17 cellular contexts compared by ENCODE assay signal in the genomic region with DNA sequence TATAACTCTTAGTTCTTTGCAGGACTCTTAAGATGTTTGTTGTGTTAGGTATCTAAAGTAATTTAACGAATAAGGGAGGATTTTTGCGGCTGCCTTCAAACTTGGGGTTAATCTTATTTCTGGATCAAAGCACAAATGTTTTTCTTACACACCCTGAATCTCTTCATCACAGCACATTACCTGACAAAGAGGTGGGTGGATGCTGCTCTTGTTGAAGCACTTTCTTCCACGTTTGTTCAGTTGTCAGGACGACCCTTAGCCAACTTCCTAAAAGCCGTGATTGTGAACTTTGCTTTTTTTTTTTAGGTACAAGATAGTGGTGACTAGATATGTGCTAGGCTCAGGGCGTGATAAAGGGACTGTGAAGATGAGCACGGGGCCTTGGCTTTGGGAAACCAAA. TPM values are rescaled to one million over a fixed set of nuclear protein-coding genes. Genes with fewer than 3 reads are reported as not detected.
DNase-seq lines count a peak whose midpoint lies in the region; ATAC-seq, FAIRE-seq and TF ChIP-seq lines count a peak whose summit lies in the region.
"Had no signal": no experiment of that assay in that cellular context is flagged by ENCODE, and none has a peak within 500 bp of the region (broad histone marks: within the 10 kb centered on the region; RNA-seq: fewer than 3 reads in every experiment).

No MANE protein-coding gene starts in this region.

- POLR2A ChIA-PET in GM12878 (lab: Charles Lee), result no interaction called here

- SMC1A ChIA-PET in GM12878 (lab: Charles Lee; ENCODE audit: uncharacterized antibody, unreplicated experiment), result no interaction called here

- no peak overlapping the region for H3K27ac ChIP-seq in GM12878 (ENCODE audit: control insufficient read depth, insufficient read depth)

- peaks cover 2% of the 10 kb centered on the region; the same call in 1 of the 3 replicates for H3K9me3 ChIP-seq in GM12878 (replicated peaks; ENCODE audit: control insufficient read depth, insufficient read depth, low read length)

- H4K20me1 ChIP-seq in GM12878 (ENCODE audit: control insufficient read depth, insufficient read depth), result no peaks in the 10 kb centered on the region

- H2AFZ ChIP-seq in GM12878 (ENCODE audit: control insufficient read depth, low read depth, low read length), result no peak overlapping the region

- CTCF ChIA-PET in GM12878 (lab: Yijun Ruan, JAX), result no interaction called here

- H3K79me2 ChIP-seq in GM12878 (ENCODE audit: control insufficient read depth, insufficient read depth, low read length), result no peaks in the 10 kb centered on the region

- H3K4me2 ChIP-seq in GM12878 (ENCODE audit: control insufficient read depth, insufficient read depth), result no peak overlapping the region

- no peak overlapping the region for H3K9ac ChIP-seq in GM12878 (ENCODE audit: control insufficient read depth, insufficient read depth, low read length)

- FAIRE-seq in H54 (lab: Jason Lieb, UNC) (peak; percentile 72), GM12878 (lab: Jason Lieb, UNC) (no peak)
- FAIRE-seq: GM12892, H1 had no signal

- DNase-seq in H54 (ENCODE audit: insufficient read length, low spot score), result no peak
- no peak for DNase-seq in GM12878 (ENCODE audit: low read depth, low spot score)
- DNase-seq in endothelial cell (ENCODE audit: low spot score), result no peak
- no peak for DNase-seq in dermis blood vessel endothelial cell
- DNase-seq in stimulated activated CD4-positive, alpha-beta T cell treated with anti-CD3 and anti-CD28 coated beads, Interleukin-12 subunit alpha, Interleukin-12 subunit beta, amount 100 ng/mL, for 4 hours, result no peak
- DNase-seq: C1 segment of cervical spinal cord; Calu3; CD4-positive, alpha-beta memory T cell; COR-L47; DMS53; DMS79 treated with DMSO at 0.1 percent for 48 hours; GF-D8; H9 had no signal

- TF ChIP-seq CTCF in GM12878 (IDR thresholded peaks at IDR 0.05 in 2 of 3, conservative IDR thresholded peaks at IDR 0.05 in 1 of 3; ENCODE audit: control insufficient read depth in 2 of 3, extremely low read depth in 1 of 3, insufficient read depth in 1 of 3, low read depth in 3 of 3, low read length in 3 of 3), result no peak
- TF ChIP-seq CTCF in endothelial cell (IDR thresholded peaks at IDR 0.05; ENCODE audit: unreplicated experiment), result no peak

- no peak for TF ChIP-seq EP300 in GM12878 (IDR thresholded peaks at IDR 0.05; ENCODE audit: borderline replicate concordance in 1 of 2, control insufficient read depth in 1 of 2, low read depth in 2 of 2, low read length in 2 of 2)

- RAD21 ChIA-PET in GM12878 (lab: Charles Lee; ENCODE audit: unreplicated experiment), result no interaction called here

- BruUV-seq in GM12878 (replicated peaks; lab: Mats Ljungman, UMichigan), result TSS peak; percentile 24

- in situ Hi-C loops in GM12878 (cut with MboI), result no loop called here

- H3K27ac Mint-ChIP-seq in endothelial cell (ENCODE audit: unreplicated experiment), result peak overlapping the region; percentile 93
- H3K27ac Mint-ChIP-seq: H9 had no signal

- intact Hi-C loops in GM12878 (cut with micrococcal nuclease; ENCODE audit: unreplicated experiment), result no loop called here

- WGBS in GM12878 (ENCODE audit: insufficient coverage, insufficient replicate concordance, low lambda C conversion rate, missing lambda C conversion rate), result 88% methylated on average over 7 of the region's 7 CpGs

- H3K36me3 Mint-ChIP-seq in endothelial cell (ENCODE audit: low read depth, unreplicated experiment), result peaks cover 64% of the 10 kb centered on the region

- no peaks in the 10 kb centered on the region for H3K27me3 Mint-ChIP-seq in endothelial cell (ENCODE audit: unreplicated experiment)
- H3K27me3 Mint-ChIP-seq: CD4-positive, alpha-beta memory T cell had no signal

- no peak for TF ChIP-seq RAD21 in GM12878 (IDR thresholded peaks at IDR 0.05; ENCODE audit: insufficient read depth, low read depth, low read length)

- H3K9me3 Mint-ChIP-seq in endothelial cell (ENCODE audit: unreplicated experiment), result no peaks in the 10 kb centered on the region
- H3K9me3 Mint-ChIP-seq: CD4-positive, alpha-beta memory T cell; H9 had no signal

- H3K36me3 ChIP-seq in GM12878 (ENCODE audit: control insufficient read depth in 2 of 2, insufficient read depth in 2 of 2, low read length in 1 of 2), result peaks cover 7 to 29% of the 10 kb centered on the region in 2 experiments

- no peaks in the 10 kb centered on the region for H3K27me3 ChIP-seq in GM12878 (replicated peaks in 1 of 2; ENCODE audit: control insufficient read depth in 2 of 2, insufficient read depth in 2 of 2, low read length in 1 of 2)

- no peak overlapping the region for H3K4me3 ChIP-seq in GM12878

- H3K4me3 Mint-ChIP-seq in endothelial cell (ENCODE audit: unreplicated experiment), result peak overlapping the region; percentile 57
- H3K4me3 Mint-ChIP-seq: CD4-positive, alpha-beta memory T cell; H9 had no signal

- H3K4me1 ChIP-seq in GM12878 (ENCODE audit: control insufficient read depth, insufficient read depth, low read length), result no peaks in the 10 kb centered on the region

- ATAC-seq in GM12878 (no peak), HG03045 (IDR thresholded peaks at IDR 0.05; ENCODE audit: unreplicated experiment) (no peak)
- ATAC-seq: HCT116 had no signal

- H3K4me1 Mint-ChIP-seq in endothelial cell (ENCODE audit: unreplicated experiment), result peaks cover 31% of the 10 kb centered on the region
- H3K4me1 Mint-ChIP-seq: H9 had no signal

- TF ChIP-seq POLR2A in H54 (IDR thresholded peaks at IDR 0.05; ENCODE audit: low read depth, low read length) (no peak), GM12878 (IDR thresholded peaks at IDR 0.05; ENCODE audit: low read depth, low read length) (no peak)

TF ChIP-seq in GM12878, 131 proteins besides CTCF, POLR2A, EP300 and RAD21 (continues in another document):
- TF ChIP-seq WRNIP1 (IDR thresholded peaks at IDR 0.05; ENCODE audit: borderline replicate concordance, low read depth, low read length), result no peak
- TF ChIP-seq, protein P1, sequence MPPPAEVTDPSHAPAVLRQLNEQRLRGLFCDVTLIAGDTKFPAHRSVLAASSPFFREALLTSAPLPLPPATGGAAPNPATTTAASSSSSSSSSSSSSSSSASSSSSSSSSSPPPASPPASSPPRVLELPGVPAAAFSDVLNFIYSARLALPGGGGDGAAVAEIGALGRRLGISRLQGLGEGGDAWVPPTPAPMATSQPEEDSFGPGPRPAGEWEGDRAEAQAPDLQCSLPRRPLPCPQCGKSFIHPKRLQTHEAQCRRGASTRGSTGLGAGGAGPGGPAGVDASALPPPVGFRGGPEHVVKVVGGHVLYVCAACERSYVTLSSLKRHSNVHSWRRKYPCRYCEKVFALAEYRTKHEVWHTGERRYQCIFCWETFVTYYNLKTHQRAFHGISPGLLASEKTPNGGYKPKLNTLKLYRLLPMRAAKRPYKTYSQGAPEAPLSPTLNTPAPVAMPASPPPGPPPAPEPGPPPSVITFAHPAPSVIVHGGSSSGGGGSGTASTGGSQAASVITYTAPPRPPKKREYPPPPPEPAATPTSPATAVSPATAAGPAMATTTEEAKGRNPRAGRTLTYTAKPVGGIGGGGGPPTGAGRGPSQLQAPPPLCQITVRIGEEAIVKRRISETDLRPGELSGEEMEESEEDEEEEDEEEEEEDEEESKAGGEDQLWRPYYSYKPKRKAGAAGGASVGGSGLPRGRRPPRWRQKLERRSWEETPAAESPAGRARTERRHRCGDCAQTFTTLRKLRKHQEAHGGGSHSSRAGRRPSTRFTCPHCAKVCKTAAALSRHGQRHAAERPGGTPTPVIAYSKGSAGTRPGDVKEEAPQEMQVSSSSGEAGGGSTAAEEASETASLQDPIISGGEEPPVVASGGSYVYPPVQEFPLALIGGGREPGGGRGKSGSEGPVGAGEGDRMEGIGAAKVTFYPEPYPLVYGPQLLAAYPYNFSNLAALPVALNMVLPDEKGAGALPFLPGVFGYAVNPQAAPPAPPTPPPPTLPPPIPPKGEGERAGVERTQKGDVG (CRISPR knock-in tag; IDR thresholded peaks at IDR 0.05), result no peak
- TF ChIP-seq CHD1 (IDR thresholded peaks at IDR 0.05; ENCODE audit: low read depth, low read length), result no peak
- no peak for TF ChIP-seq PAX8 (IDR thresholded peaks at IDR 0.05)
- no peak for TF ChIP-seq RCOR1 (conservative IDR thresholded peaks at IDR 0.05; ENCODE audit: low read depth, low read length)
- TF ChIP-seq SRF (IDR thresholded peaks at IDR 0.05; ENCODE audit: low read depth in 2 of 2, low read length in 2 of 2), result no peak
- TF ChIP-seq CHD4 (IDR thresholded peaks at IDR 0.05), result no peak
- TF ChIP-seq STAT1 (conservative IDR thresholded peaks at IDR 0.05), result no peak
- TF ChIP-seq ZNF274 (IDR thresholded peaks at IDR 0.05; ENCODE audit: insufficient read depth, insufficient read length), result no peak

RNA-seq across cellular contexts. Expression of a gene that starts 36.0 kb away (rescaled TPM):
- total RNA-seq in GM12878 (2013; cell fraction: nucleolus; rRNA removed), result 306 and 321 TPM in 2 replicates
- 31.0 and 32.9 TPM in 2 replicates for total RNA-seq in GM12878 (2014; rRNA removed)
- total RNA-seq in GM12878 (2014; rRNA removed; fragmentation: Illumina TruSeq; extraction: Trizol), result 31.8 and 32.7 TPM in 2 replicates
- total RNA-seq in GM12878 (2021), result 24.0 and 24.8 TPM in 2 replicates
- polyA plus RNA-seq in GM12878 (2011; ENCODE audit: low read depth), result 11.2 TPM
- 54.9 and 65.3 TPM in 2 replicates for polyA plus RNA-seq in GM12878 (2011; rRNA removed)
- polyA plus RNA-seq in GM12878 (2011; cell fraction: cytosol; rRNA removed), result 57.4 and 60.2 TPM in 2 replicates
- 81.2 and 90.0 TPM in 2 replicates for polyA plus RNA-seq in GM12878 (2011; cell fraction: nucleus; rRNA removed)
- 16.9 and 26.7 TPM in 2 replicates for polyA plus RNA-seq in GM12878 (2012)
- polyA plus RNA-seq in GM12878 (2014; fragmentation: Illumina TruSeq; extraction: Trizol), result 23.8 and 34.8 TPM in 2 replicates
- polyA plus RNA-seq in GM12878 (2014; fragmentation: Nextera tagmentation; extraction: Ambion mirVana), result 1 to 10 TPM; 1.9 to 3.8 TPM
- polyA plus RNA-seq in GM12878 (2014; rRNA removed), result 22.6 and 26.8 TPM in 2 replicates
- 10 to 100 TPM; 15.3 to 17.2 TPM for polyA plus RNA-seq in GM12878 (2016; fragmentation: Nextera tagmentation; extraction: Ambion mirVana)
- polyA minus RNA-seq in GM12878 (2011; rRNA and poly(A)+ RNA removed), result 100.0 and 107 TPM in 2 replicates
- 27.1 and 27.8 TPM in 2 replicates for polyA minus RNA-seq in GM12878 (2011; cell fraction: cytosol; rRNA and poly(A)+ RNA removed)
- polyA minus RNA-seq in GM12878 (2011; cell fraction: nucleus; rRNA and poly(A)+ RNA removed), result 52.5 and 80.7 TPM in 2 replicates
- 65.1 TPM for total RNA-seq in endothelial cell (ENCODE audit: unreplicated experiment)
- 40.8 and 41.1 TPM in 2 replicates for total RNA-seq in dermis blood vessel endothelial cell
